ENCODE assay signal across 32 cellular contexts in genomic region chr4:33561259-33561658, GRCh38.
"Had no signal": no experiment of that assay in that cellular context is flagged by ENCODE, and none has a peak within 500 bp of the region (broad histone marks: within the 10 kb centered on the region; RNA-seq: fewer than 3 reads in every experiment).

No MANE protein-coding gene starts in this region.

- FAIRE-seq: bronchial epithelial cell, TTC549 had no signal

- H3K36me3 ChIP-seq: ascending aorta, cardiac muscle cell had no signal

- H3K4me1 ChIP-seq: ascending aorta had no signal

- H3K4me3 ChIP-seq: ascending aorta, cardiac muscle cell had no signal

- H3K27me3 ChIP-seq: ascending aorta, cardiac muscle cell had no signal

- DNase-seq: activated CD4-positive, alpha-beta memory T cell treated with anti-CD3 and anti-CD28 coated beads, Interleukin-2, amount 10 ng/mL, durations not matched to agents 7 days and 5 days; activated CD4-positive, alpha-beta T cell treated with anti-CD3 and anti-CD28 coated beads for 1 hour; activated CD4-positive, alpha-beta T cell treated with anti-CD3 and anti-CD28 coated beads for 36 hours; activated CD4-positive, alpha-beta T cell treated with anti-CD3 and anti-CD28 coated beads for 48 hours; activated CD4-positive, alpha-beta T cell treated with anti-CD3 and anti-CD28 coated beads, Interleukin-2, amount 10 ng/mL, durations not matched to agents 7 days and 5 days; activated CD4-positive, alpha-beta T cell treated with anti-CD3 and anti-CD28 coated beads, Interleukin-2, amount 50 U/mL, for 48 hours; activated CD4-positive, CD25-positive, alpha-beta regulatory T cell; activated CD8-positive, alpha-beta memory T cell treated with anti-CD3 and anti-CD28 coated beads for 24 hours; activated CD8-positive, alpha-beta memory T cell treated with anti-CD3 and anti-CD28 coated beads, Interleukin-2, amount 10 ng/mL, durations not matched to agents 7 days and 5 days; activated CD8-positive, alpha-beta memory T cell treated with anti-CD3 and anti-CD28 coated beads, Interleukin-2, amount 50 U/mL, for 48 hours; activated CD8-positive, alpha-beta T cell treated with anti-CD3 and anti-CD28 coated beads, Interleukin-2, amount 10 ng/mL, durations not matched to agents 7 days and 5 days; activated effector memory CD4-positive, alpha-beta T cell treated with Interleukin-2 at 50 U/mL for 16 hours; activated gamma-delta T cell; activated naive CD4-positive, alpha-beta T cell treated with anti-CD3 and anti-CD28 coated beads, Interleukin-2, amount 10 ng/mL, durations not matched to agents 7 days and 5 days; activated naive CD4-positive, alpha-beta T cell treated with Interleukin-2 at 50 U/mL for 16 hours; activated naive CD8-positive, alpha-beta T cell treated with anti-CD3 and anti-CD28 coated beads, Interleukin-2, amount 10 ng/mL, durations not matched to agents 7 days and 5 days; activated naive CD8-positive, alpha-beta T cell treated with anti-CD3 and anti-CD28 coated beads, Interleukin-2, amount 50 U/mL, for 24 hours; activated T-cell treated with anti-CD3 and anti-CD28 coated beads, Interleukin-2, amount 50 U/mL, for 24 hours; activated T-cell treated with anti-CD3 and anti-CD28 coated beads, Interleukin-2, amount 50 U/mL, for 48 hours; amygdala; anterior cingulate cortex; caudate nucleus; cerebellar nuclear complex; T-helper 1 cell; T-helper 2 cell; T-helper 9 cell had no signal

- ATAC-seq: activated CD4-positive, alpha-beta T cell treated with anti-CD3 and anti-CD28 coated beads for 36 hours; activated CD4-positive, CD25-positive, alpha-beta regulatory T cell treated with anti-CD3 and anti-CD28 coated beads, Interleukin-2, amount 50 U/mL, for 24 hours; activated CD8-positive, alpha-beta memory T cell treated with anti-CD3 and anti-CD28 coated beads, Interleukin-2, amount 10 ng/mL, durations not matched to agents 7 days and 5 days; activated CD8-positive, alpha-beta T cell treated with anti-CD3 and anti-CD28 coated beads, Interleukin-2, amount 10 ng/mL, durations not matched to agents 7 days and 5 days; activated naive CD8-positive, alpha-beta T cell treated with anti-CD3 and anti-CD28 coated beads, Interleukin-2, amount 50 U/mL, for 24 hours had no signal

- H3K27ac ChIP-seq: ascending aorta, cardiac muscle cell, VCaP had no signal

- H3K9me3 ChIP-seq: ascending aorta had no signal
